20 cellular contexts compared by ENCODE assay signal in the genomic region with DNA sequence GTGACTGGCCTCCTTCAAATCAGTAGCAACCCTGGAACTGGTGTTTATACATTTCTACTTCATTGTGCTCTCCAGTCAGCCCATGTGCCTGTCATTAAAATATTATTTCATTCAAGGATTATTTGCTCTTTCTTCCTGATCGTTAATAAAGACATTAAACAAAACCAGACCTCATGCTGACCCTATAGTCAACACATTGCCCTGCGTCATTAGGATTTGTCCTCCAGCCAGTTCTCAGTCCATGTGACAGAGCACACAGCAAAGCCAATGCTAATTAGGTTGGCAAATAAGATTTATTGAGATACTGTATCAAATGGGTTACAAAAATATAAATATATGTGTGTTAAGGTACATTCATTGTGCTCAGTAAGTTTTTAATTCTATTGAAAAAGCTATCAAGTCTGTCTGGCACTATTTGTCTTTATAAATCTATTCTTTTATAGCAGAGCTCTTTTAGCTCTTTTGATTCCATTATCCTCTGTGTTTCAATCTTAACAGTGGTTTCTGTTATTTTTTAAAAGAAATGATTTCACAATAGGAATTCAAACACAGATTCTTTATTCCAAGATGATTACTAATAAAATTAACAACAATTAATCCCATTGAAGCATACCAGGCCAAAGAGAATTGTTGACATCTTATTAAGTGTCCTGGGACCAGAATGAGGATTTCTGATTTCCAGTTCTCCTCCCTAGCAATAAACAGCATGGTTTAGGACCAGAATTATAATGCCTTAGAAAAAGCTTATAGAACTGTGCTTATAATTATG.
"Had no signal": no experiment of that assay in that cellular context is flagged by ENCODE, and none has a peak within 500 bp of the region (broad histone marks: within the 10 kb centered on the region; RNA-seq: fewer than 3 reads in every experiment).

No MANE protein-coding gene starts in this region.

- DNase-seq: activated CD4-positive, alpha-beta T cell treated with anti-CD3 and anti-CD28 coated beads, Interleukin-2, amount 10 ng/mL, durations not matched to agents 7 days and 5 days; activated CD4-positive, CD25-positive, alpha-beta regulatory T cell treated with anti-CD3 and anti-CD28 coated beads, Interleukin-2, amount 50 U/mL, for 72 hours; activated CD8-positive, alpha-beta T cell treated with anti-CD3 and anti-CD28 coated beads, Interleukin-2, amount 10 ng/mL, durations not matched to agents 7 days and 5 days; activated gamma-delta T cell; activated naive CD4-positive, alpha-beta T cell treated with anti-CD3 and anti-CD28 coated beads, Interleukin-2, amount 50 U/mL, for 16 hours; activated naive CD8-positive, alpha-beta T cell treated with anti-CD3 and anti-CD28 coated beads, Interleukin-2, amount 50 U/mL, for 24 hours; effector CD4-positive, alpha-beta T cell; left ventricle myocardium inferior; spleen; stimulated activated CD4-positive, alpha-beta T cell treated with anti-CD3 and anti-CD28 coated beads, Interleukin-4, amount 100 ng/mL, for 1 hour; stimulated activated naive CD4-positive, alpha-beta T cell treated with Interleukin-2 at 50 U/mL for 16 hours; T-helper 1 cell; upper lobe of left lung; WERI-Rb-1 had no signal

- H3K4me1 Mint-ChIP-seq: activated CD4-positive, alpha-beta T cell treated with anti-CD3 and anti-CD28 coated beads, Interleukin-2, amount 10 ng/mL, durations not matched to agents 7 days and 5 days; activated naive CD8-positive, alpha-beta T cell treated with anti-CD3 and anti-CD28 coated beads, Interleukin-2, amount 50 U/mL, for 24 hours had no signal

- H3K27me3 ChIP-seq: spleen, upper lobe of left lung had no signal

- H3K4me1 ChIP-seq: left ventricle myocardium inferior, spleen, upper lobe of left lung had no signal

- H3K36me3 Mint-ChIP-seq: brain had no signal

- H3K36me3 ChIP-seq: left ventricle myocardium inferior, spleen, upper lobe of left lung, WERI-Rb-1 had no signal

- H3K4me3 ChIP-seq: left ventricle myocardium inferior, spleen, upper lobe of left lung had no signal

- H3K9me3 Mint-ChIP-seq: activated CD4-positive, alpha-beta T cell treated with anti-CD3 and anti-CD28 coated beads, Interleukin-2, amount 10 ng/mL, durations not matched to agents 7 days and 5 days; activated T-helper 1 cell treated with anti-CD3 and anti-CD28 coated beads, Interleukin-12 subunit alpha, Interleukin-12 subunit beta, Interleukin-2, Interleukin-4 antibody, amounts not matched to agents 30 ng/mL and 10 ng/mL and 1 ng/mL, durations not matched to agents 14 hours and 24 hours and 36 hours; brain; dendritic cell treated with granulocyte-macrophage colony-stimulating factor and Interleukin-4, amounts not matched to agents 40 ng/mL and 50 ng/mL, for 4 days had no signal

- H3K27ac Mint-ChIP-seq: activated CD4-positive, alpha-beta T cell treated with anti-CD3 and anti-CD28 coated beads, Interleukin-2, amount 10 ng/mL, durations not matched to agents 7 days and 5 days; activated CD8-positive, alpha-beta T cell treated with anti-CD3 and anti-CD28 coated beads, Interleukin-2, amount 10 ng/mL, durations not matched to agents 7 days and 5 days; activated naive CD8-positive, alpha-beta T cell treated with anti-CD3 and anti-CD28 coated beads, Interleukin-2, amount 50 U/mL, for 24 hours; activated T-helper 1 cell treated with anti-CD3 and anti-CD28 coated beads, Interleukin-12 subunit alpha, Interleukin-12 subunit beta, Interleukin-2, Interleukin-4 antibody, amounts not matched to agents 30 ng/mL and 10 ng/mL and 1 ng/mL, durations not matched to agents 14 hours and 24 hours and 36 hours; brain; dendritic cell treated with granulocyte-macrophage colony-stimulating factor and Interleukin-4, amounts not matched to agents 40 ng/mL and 50 ng/mL, for 4 days had no signal

- H3K27ac ChIP-seq: left ventricle myocardium inferior, spleen, upper lobe of left lung, WERI-Rb-1 had no signal

- FAIRE-seq: endothelial cell of umbilical vein, TTC549 had no signal

- ATAC-seq: activated CD8-positive, alpha-beta T cell treated with anti-CD3 and anti-CD28 coated beads, Interleukin-2, amount 10 ng/mL, durations not matched to agents 7 days and 5 days; activated naive CD8-positive, alpha-beta T cell treated with anti-CD3 and anti-CD28 coated beads, Interleukin-2, amount 50 U/mL, for 24 hours; esophagus mucosa had no signal

- H3K27me3 Mint-ChIP-seq: activated CD4-positive, alpha-beta T cell treated with anti-CD3 and anti-CD28 coated beads, Interleukin-2, amount 10 ng/mL, durations not matched to agents 7 days and 5 days; activated naive CD8-positive, alpha-beta T cell treated with anti-CD3 and anti-CD28 coated beads, Interleukin-2, amount 50 U/mL, for 24 hours; brain; dendritic cell treated with granulocyte-macrophage colony-stimulating factor and Interleukin-4, amounts not matched to agents 40 ng/mL and 50 ng/mL, for 4 days had no signal

- H3K4me3 Mint-ChIP-seq: activated CD4-positive, alpha-beta T cell treated with anti-CD3 and anti-CD28 coated beads, Interleukin-2, amount 10 ng/mL, durations not matched to agents 7 days and 5 days; activated CD8-positive, alpha-beta T cell treated with anti-CD3 and anti-CD28 coated beads, Interleukin-2, amount 10 ng/mL, durations not matched to agents 7 days and 5 days; activated naive CD8-positive, alpha-beta T cell treated with anti-CD3 and anti-CD28 coated beads, Interleukin-2, amount 50 U/mL, for 24 hours; activated T-helper 1 cell treated with anti-CD3 and anti-CD28 coated beads, Interleukin-12 subunit alpha, Interleukin-12 subunit beta, Interleukin-2, Interleukin-4 antibody, amounts not matched to agents 30 ng/mL and 10 ng/mL and 1 ng/mL, durations not matched to agents 14 hours and 24 hours and 36 hours; brain; dendritic cell treated with granulocyte-macrophage colony-stimulating factor and Interleukin-4, amounts not matched to agents 40 ng/mL and 50 ng/mL, for 4 days had no signal

- H3K9me3 ChIP-seq: spleen, upper lobe of left lung had no signal
